12 cellular contexts compared by ENCODE assay signal in genomic region chr9:136900556-136900955, GRCh38. TPM values are rescaled to one million over a fixed set of nuclear protein-coding genes. Genes with fewer than 3 reads are reported as not detected.
DNase-seq lines count a peak whose midpoint lies in the region; ATAC-seq and TF ChIP-seq lines count a peak whose summit lies in the region.
"Had no signal": no experiment of that assay in that cellular context is flagged by ENCODE, and none has a peak within 500 bp of the region (broad histone marks: within the 10 kb centered on the region; RNA-seq: fewer than 3 reads in every experiment).

No MANE protein-coding gene starts in this region.

- H3K27me3 ChIP-seq in foreskin keratinocyte = no peaks in the 10 kb centered on the region
- no peaks in the 10 kb centered on the region for H3K27me3 ChIP-seq in SJCRH30
- H3K27me3 ChIP-seq: testis had no signal

- ATAC-seq in activated B cell treated with CpG ODN at 0.5 μM for 24 hours (ENCODE audit: low read depth) (no peak), foreskin keratinocyte (no peak), SK-N-SH treated with all-trans-retinoic acid at 6 μM for 48 hours (no peak)
- ATAC-seq in stimulated activated naive CD8-positive, alpha-beta T cell treated with anti-CD3 and anti-CD28 coated beads, Interleukin-15, amount 100 ng/mL, for 72 hours = no peak

- intact Hi-C loops in activated B cell treated with CpG ODN at 0.5 μM for 24 hours (cut with micrococcal nuclease) = loop anchor here (5.0 kb wide), 1 partner anchor 33 kb away; the partner anchor contains the start of gene EDF1

- H3K27ac Mint-ChIP-seq in T-helper 2 cell treated with Interferon-gamma antibody and Interleukin-4, amounts not matched to agents 5 μg/mL and 100 μg/mL, for 36 hours = peak overlapping the region; percentile 94
- H3K27ac Mint-ChIP-seq in activated B cell treated with CpG ODN at 0.5 μM for 24 hours = peak overlapping the region; percentile 95
- H3K27ac Mint-ChIP-seq in stimulated activated naive CD8-positive, alpha-beta T cell treated with anti-CD3 and anti-CD28 coated beads, Interleukin-15, amount 100 ng/mL, for 72 hours = peak overlapping the region; percentile 9 to 77

- no peak for DNase-seq in T-helper 2 cell treated with Interferon-gamma antibody and Interleukin-4, amounts not matched to agents 5 μg/mL and 100 μg/mL, for 36 hours (ENCODE audit: low spot score)
- DNase-seq in T-helper 2 cell (no peak), activated B cell treated with CpG ODN at 0.5 μM for 24 hours (no peak), foreskin keratinocyte (no peak), SJCRH30 (no peak), T-helper 9 cell (no peak)
- no peak for DNase-seq in stimulated activated naive CD8-positive, alpha-beta T cell treated with anti-CD3 and anti-CD28 coated beads, Interleukin-15, amount 100 ng/mL, for 72 hours
- DNase-seq: midbrain, NCI-H2029, testis had no signal

- POLR2A ChIA-PET in activated B cell treated with CpG ODN at 0.5 μM for 24 hours (lab: Charles Lee) = interaction anchor here (2.4 to 8.2 kb wide), 2 partner anchors 8 to 13 kb away, joined by 11 to 95 read pairs; partner anchors contain the start of gene TRAF2

- no peaks in the 10 kb centered on the region for H3K27me3 Mint-ChIP-seq in T-helper 2 cell treated with Interferon-gamma antibody and Interleukin-4, amounts not matched to agents 5 μg/mL and 100 μg/mL, for 36 hours (ENCODE audit: low read depth)
- no peaks in the 10 kb centered on the region for H3K27me3 Mint-ChIP-seq in activated B cell treated with CpG ODN at 0.5 μM for 24 hours
- H3K27me3 Mint-ChIP-seq in stimulated activated naive CD8-positive, alpha-beta T cell treated with anti-CD3 and anti-CD28 coated beads, Interleukin-15, amount 100 ng/mL, for 72 hours = no peaks in the 10 kb centered on the region

- no peak overlapping the region for H3K4me3 Mint-ChIP-seq in T-helper 2 cell treated with Interferon-gamma antibody and Interleukin-4, amounts not matched to agents 5 μg/mL and 100 μg/mL, for 36 hours
- H3K4me3 Mint-ChIP-seq in activated B cell treated with CpG ODN at 0.5 μM for 24 hours = peak overlapping the region; percentile 28
- peak overlapping the region in 1 of 2 donors; percentile 16 for H3K4me3 Mint-ChIP-seq in stimulated activated naive CD8-positive, alpha-beta T cell treated with anti-CD3 and anti-CD28 coated beads, Interleukin-15, amount 100 ng/mL, for 72 hours

- no peak overlapping the region for H3K4me3 ChIP-seq in SJCRH30
- H3K4me3 ChIP-seq: testis had no signal

- peaks cover 45% of the 10 kb centered on the region for H3K36me3 ChIP-seq in SJCRH30

- CTCF ChIA-PET in activated B cell treated with CpG ODN at 0.5 μM for 24 hours (lab: Charles Lee) = no interaction called here

- H3K9me3 ChIP-seq in SJCRH30 (replicated peaks) = no peaks in the 10 kb centered on the region
- H3K9me3 ChIP-seq: testis had no signal

- peaks cover 42% of the 10 kb centered on the region for H3K36me3 Mint-ChIP-seq in T-helper 2 cell treated with Interferon-gamma antibody and Interleukin-4, amounts not matched to agents 5 μg/mL and 100 μg/mL, for 36 hours (ENCODE audit: low read depth)
- H3K36me3 Mint-ChIP-seq in activated B cell treated with CpG ODN at 0.5 μM for 24 hours (ENCODE audit: low read depth) = peaks cover 54% of the 10 kb centered on the region

- H3K4me1 ChIP-seq in foreskin keratinocyte (peaks cover 18% of the 10 kb centered on the region), SJCRH30 (no peaks in the 10 kb centered on the region)

- H3K27ac ChIP-seq in foreskin keratinocyte (peak overlapping the region; percentile 96), SJCRH30 (no peak overlapping the region)

- H3K4me1 Mint-ChIP-seq in T-helper 2 cell treated with Interferon-gamma antibody and Interleukin-4, amounts not matched to agents 5 μg/mL and 100 μg/mL, for 36 hours (ENCODE audit: low read depth) = peaks cover 36% of the 10 kb centered on the region
- peaks cover 55% of the 10 kb centered on the region for H3K4me1 Mint-ChIP-seq in activated B cell treated with CpG ODN at 0.5 μM for 24 hours
- H3K4me1 Mint-ChIP-seq in stimulated activated naive CD8-positive, alpha-beta T cell treated with anti-CD3 and anti-CD28 coated beads, Interleukin-15, amount 100 ng/mL, for 72 hours = peaks cover 76% of the 10 kb centered on the region

- H3K9me3 Mint-ChIP-seq in T-helper 2 cell treated with Interferon-gamma antibody and Interleukin-4, amounts not matched to agents 5 μg/mL and 100 μg/mL, for 36 hours = no peaks in the 10 kb centered on the region
- no peaks in the 10 kb centered on the region for H3K9me3 Mint-ChIP-seq in activated B cell treated with CpG ODN at 0.5 μM for 24 hours
- H3K9me3 Mint-ChIP-seq in stimulated activated naive CD8-positive, alpha-beta T cell treated with anti-CD3 and anti-CD28 coated beads, Interleukin-15, amount 100 ng/mL, for 72 hours = no peaks in the 10 kb centered on the region

- no peak for TF ChIP-seq CTCF in activated B cell treated with CpG ODN at 0.5 μM for 24 hours (IDR thresholded peaks at IDR 0.05)
- no peak for TF ChIP-seq CTCF in foreskin keratinocyte (conservative IDR thresholded peaks at IDR 0.05)

TF ChIP-seq in SK-N-SH treated with all-trans-retinoic acid at 6 μM for 48 hours, 23 proteins besides CTCF, POLR2A, EP300 and RAD21:
- no peak for TF ChIP-seq GLIS3 (CRISPR knock-in tag; IDR thresholded peaks at IDR 0.05)
- no peak for TF ChIP-seq RARB (CRISPR knock-in tag; IDR thresholded peaks at IDR 0.05)
- no peak for TF ChIP-seq ISL1 (CRISPR knock-in tag; IDR thresholded peaks at IDR 0.05)
- no peak for TF ChIP-seq ZC3H10 (CRISPR knock-in tag; IDR thresholded peaks at IDR 0.05)
- TF ChIP-seq ZFP30 (CRISPR knock-in tag; IDR thresholded peaks at IDR 0.05) = no peak
- no peak for TF ChIP-seq CSDC2 (CRISPR knock-in tag; IDR thresholded peaks at IDR 0.05)

RNA-seq across cellular contexts. Expression of gene TRAF2, which starts 14.2 kb away (rescaled TPM):
- 49.7 and 58.2 TPM in 2 replicates for total RNA-seq in activated B cell treated with CpG ODN at 0.5 μM for 24 hours
- total RNA-seq in foreskin keratinocyte = 22.4 and 27.0 TPM in 2 replicates
- 22.3 and 26.7 TPM in 2 replicates for polyA plus RNA-seq in foreskin keratinocyte
- 19.5 and 23.6 TPM in 2 replicates for total RNA-seq in SJCRH30 (2014; rRNA removed; shearing (Covaris generic))

RNA-seq across cellular contexts. Expression of gene EDF1, which starts 34.4 kb away (rescaled TPM):
- 282 and 298 TPM in 2 replicates for total RNA-seq in activated B cell treated with CpG ODN at 0.5 μM for 24 hours
- 382 TPM in 2 replicates for total RNA-seq in foreskin keratinocyte
- polyA plus RNA-seq in foreskin keratinocyte = 506 and 584 TPM in 2 replicates
- total RNA-seq in SJCRH30 (2014; rRNA removed; shearing (Covaris generic)) = 410 and 447 TPM in 2 replicates

RNA-seq across cellular contexts. Expression of gene FBXW5, which starts 44.0 kb away (rescaled TPM):
- 81.5 and 82.1 TPM in 2 replicates for total RNA-seq in activated B cell treated with CpG ODN at 0.5 μM for 24 hours
- total RNA-seq in foreskin keratinocyte = 86.5 and 86.6 TPM in 2 replicates
- 77.8 and 78.1 TPM in 2 replicates for polyA plus RNA-seq in foreskin keratinocyte
- 37.1 and 40.4 TPM in 2 replicates for total RNA-seq in SJCRH30 (2014; rRNA removed; shearing (Covaris generic))

RNA-seq across cellular contexts. Expression of gene C8G, which starts 44.5 kb away (rescaled TPM):
- total RNA-seq in activated B cell treated with CpG ODN at 0.5 μM for 24 hours (0.69 and 3.4 TPM in 2 replicates), foreskin keratinocyte (0.25 and 0.65 TPM in 2 replicates)
- 0.28 TPM in 1 of 2 replicates, not detected in the other for polyA plus RNA-seq in foreskin keratinocyte
- total RNA-seq in SJCRH30 (2014; rRNA removed; shearing (Covaris generic)) = not detected in 2 replicates
- total RNA-seq: A172 had no signal

RNA-seq across cellular contexts. Expression of gene MAMDC4, which starts 48.4 kb away (rescaled TPM):
- total RNA-seq in activated B cell treated with CpG ODN at 0.5 μM for 24 hours (5.2 and 6.1 TPM in 2 replicates), foreskin keratinocyte (3.5 and 3.7 TPM in 2 replicates)
- polyA plus RNA-seq in foreskin keratinocyte = 2.1 and 3.0 TPM in 2 replicates
- total RNA-seq in SJCRH30 (2014; rRNA removed; shearing (Covaris generic)) = 1.9 and 4.4 TPM in 2 replicates

Comparison
In these comparisons a context has a peak if more than half of its experiments do, and no peak if none do; other contexts are left out.
1. H3K27ac Mint-ChIP-seq: peak in every context shown above with its lines; median percentile 95 in activated B cell treated with CpG ODN at 0.5 μM for 24 hours; 94 in T-helper 2 cell treated with Interferon-gamma antibody and Interleukin-4, amounts not matched to agents 5 μg/mL and 100 μg/mL, for 36 hours; 43 in stimulated activated naive CD8-positive, alpha-beta T cell treated with anti-CD3 and anti-CD28 coated beads, Interleukin-15, amount 100 ng/mL, for 72 hours.